31 cellular contexts compared by ENCODE assay signal in genomic region chr5:163642904-163643303, GRCh38.
"Had no signal": no experiment of that assay in that cellular context is flagged by ENCODE, and none has a peak within 500 bp of the region (broad histone marks: within the 10 kb centered on the region; RNA-seq: fewer than 3 reads in every experiment).

No MANE protein-coding gene starts in this region.

- H3K27ac Mint-ChIP-seq: activated CD8-positive, alpha-beta T cell treated with anti-CD3 and anti-CD28 coated beads for 36 hours; activated naive CD4-positive, alpha-beta T cell treated with anti-CD3 and anti-CD28 coated beads for 36 hours; activated naive CD4-positive, alpha-beta T cell treated with anti-CD3 and anti-CD28 coated beads, Interleukin-2, amount 50 U/mL, for 24 hours; activated naive CD8-positive, alpha-beta T cell treated with anti-CD3 and anti-CD28 coated beads for 36 hours; activated naive CD8-positive, alpha-beta T cell treated with anti-CD3 and anti-CD28 coated beads, Interleukin-2, amount 50 U/mL, for 24 hours; activated T-helper 1 cell treated with anti-CD3 and anti-CD28 coated beads, Interleukin-12 subunit alpha, Interleukin-12 subunit beta, Interleukin-2, Interleukin-4 antibody, amounts not matched to agents 30 ng/mL and 10 ng/mL and 1 ng/mL, durations not matched to agents 14 hours and 24 hours and 36 hours; activated T-helper 2 cell treated with anti-CD3 and anti-CD28 coated beads, Interferon-gamma antibody, Interleukin-2, Interleukin-4, amounts not matched to agents 10 μg/mL and 5 μg/mL and 100 μg/mL, durations not matched to agents 14 hours and 24 hours and 36 hours; effector memory CD8-positive, alpha-beta T cell; WTC11 had no signal

- H2AFZ ChIP-seq: hepatocyte had no signal

- H3K4me2 ChIP-seq: hepatocyte had no signal

- H3K4me3 Mint-ChIP-seq: activated CD8-positive, alpha-beta T cell treated with anti-CD3 and anti-CD28 coated beads for 36 hours; activated naive CD4-positive, alpha-beta T cell treated with anti-CD3 and anti-CD28 coated beads for 36 hours; activated naive CD4-positive, alpha-beta T cell treated with anti-CD3 and anti-CD28 coated beads, Interleukin-2, amount 50 U/mL, for 24 hours; activated naive CD8-positive, alpha-beta T cell treated with anti-CD3 and anti-CD28 coated beads for 36 hours; activated naive CD8-positive, alpha-beta T cell treated with anti-CD3 and anti-CD28 coated beads, Interleukin-2, amount 50 U/mL, for 24 hours; activated T-helper 1 cell treated with anti-CD3 and anti-CD28 coated beads, Interleukin-12 subunit alpha, Interleukin-12 subunit beta, Interleukin-2, Interleukin-4 antibody, amounts not matched to agents 30 ng/mL and 10 ng/mL and 1 ng/mL, durations not matched to agents 14 hours and 24 hours and 36 hours; effector memory CD8-positive, alpha-beta T cell; WTC11 had no signal

- H3K9me3 ChIP-seq: adrenal gland, body of pancreas, esophagus muscularis mucosa, gastrocnemius medialis, heart right ventricle had no signal

- H3K4me1 Mint-ChIP-seq: activated naive CD4-positive, alpha-beta T cell treated with anti-CD3 and anti-CD28 coated beads, Interleukin-2, amount 50 U/mL, for 24 hours; activated naive CD8-positive, alpha-beta T cell treated with anti-CD3 and anti-CD28 coated beads for 36 hours; activated naive CD8-positive, alpha-beta T cell treated with anti-CD3 and anti-CD28 coated beads, Interleukin-2, amount 50 U/mL, for 24 hours; WTC11 had no signal

- H3K9me3 Mint-ChIP-seq: activated CD8-positive, alpha-beta T cell treated with anti-CD3 and anti-CD28 coated beads for 36 hours; activated naive CD4-positive, alpha-beta T cell treated with anti-CD3 and anti-CD28 coated beads for 36 hours; activated T-helper 1 cell treated with anti-CD3 and anti-CD28 coated beads, Interleukin-12 subunit alpha, Interleukin-12 subunit beta, Interleukin-2, Interleukin-4 antibody, amounts not matched to agents 30 ng/mL and 10 ng/mL and 1 ng/mL, durations not matched to agents 14 hours and 24 hours and 36 hours; activated T-helper 2 cell treated with anti-CD3 and anti-CD28 coated beads, Interferon-gamma antibody, Interleukin-2, Interleukin-4, amounts not matched to agents 10 μg/mL and 5 μg/mL and 100 μg/mL, durations not matched to agents 14 hours and 24 hours and 36 hours had no signal

- H3K27me3 Mint-ChIP-seq: activated CD8-positive, alpha-beta T cell treated with anti-CD3 and anti-CD28 coated beads for 36 hours; effector memory CD8-positive, alpha-beta T cell had no signal

- H3K36me3 ChIP-seq: adrenal gland, esophagus muscularis mucosa, gastrocnemius medialis, heart right ventricle had no signal

- H3K36me3 Mint-ChIP-seq: activated naive CD4-positive, alpha-beta T cell treated with anti-CD3 and anti-CD28 coated beads, Interleukin-2, amount 50 U/mL, for 24 hours; activated naive CD8-positive, alpha-beta T cell treated with anti-CD3 and anti-CD28 coated beads for 36 hours; WTC11 had no signal

- DNase-seq: activated CD4-positive, alpha-beta T cell treated with anti-CD3 and anti-CD28 coated beads for 48 hours; activated CD4-positive, alpha-beta T cell treated with anti-CD3 and anti-CD28 coated beads, Interleukin-2, amount 50 U/mL, for 1 hour; activated CD4-positive, alpha-beta T cell treated with anti-CD3 and anti-CD28 coated beads, Interleukin-2, amount 50 U/mL, for 48 hours; activated CD8-positive, alpha-beta memory T cell treated with anti-CD3 and anti-CD28 coated beads for 24 hours; activated CD8-positive, alpha-beta T cell treated with anti-CD3 and anti-CD28 coated beads for 36 hours; activated effector memory CD4-positive, alpha-beta T cell treated with anti-CD3 and anti-CD28 coated beads, Interleukin-2, amount 50 U/mL, for 16 hours; activated naive CD4-positive, alpha-beta T cell treated with anti-CD3 and anti-CD28 coated beads for 36 hours; activated naive CD8-positive, alpha-beta T cell treated with anti-CD3 and anti-CD28 coated beads for 36 hours; activated naive CD8-positive, alpha-beta T cell treated with anti-CD3 and anti-CD28 coated beads, Interleukin-2, amount 50 U/mL, for 24 hours; activated T-cell treated with anti-CD3 and anti-CD28 coated beads, Interleukin-2, amount 50 U/mL, for 48 hours; adrenal gland; amygdala; aorta; body of pancreas; caudate nucleus; cortex of kidney; dermis blood vessel endothelial cell; effector CD4-positive, alpha-beta T cell; effector memory CD8-positive, alpha-beta T cell; erythroblast; foreskin keratinocyte; gastrocnemius medialis; heart right ventricle; T-helper 2 cell had no signal

- H3K4me3 ChIP-seq: adrenal gland, body of pancreas, esophagus muscularis mucosa, gastrocnemius medialis, heart right ventricle, hepatocyte had no signal

- H3K79me2 ChIP-seq: hepatocyte had no signal

- H3K27ac ChIP-seq: adrenal gland, body of pancreas, esophagus muscularis mucosa, foreskin keratinocyte, gastrocnemius medialis, heart right ventricle, hepatocyte, VCaP had no signal

- ATAC-seq: activated CD8-positive, alpha-beta T cell treated with anti-CD3 and anti-CD28 coated beads for 36 hours; activated naive CD8-positive, alpha-beta T cell treated with anti-CD3 and anti-CD28 coated beads, Interleukin-2, amount 50 U/mL, for 24 hours; body of pancreas; effector memory CD8-positive, alpha-beta T cell; foreskin keratinocyte; gastrocnemius medialis; heart right ventricle; WTC11 had no signal

- H3K27me3 ChIP-seq: adrenal gland, body of pancreas, esophagus muscularis mucosa, foreskin keratinocyte, gastrocnemius medialis, heart right ventricle, hepatocyte had no signal

- H3K4me1 ChIP-seq: adrenal gland, body of pancreas, esophagus muscularis mucosa, foreskin keratinocyte, gastrocnemius medialis, heart right ventricle had no signal
